21 cellular contexts compared by ENCODE assay signal in genomic region chr11:88623536-88623935, GRCh38.
"Had no signal": no experiment of that assay in that cellular context is flagged by ENCODE, and none has a peak within 500 bp of the region (broad histone marks: within the 10 kb centered on the region; RNA-seq: fewer than 3 reads in every experiment).

No MANE protein-coding gene starts in this region.

- H3K27ac ChIP-seq: breast epithelium, lower lobe of right lung, neural progenitor cell, spleen, testis, transverse colon, VCaP had no signal

- H2AFZ ChIP-seq: neural progenitor cell had no signal

- H3K36me3 ChIP-seq: breast epithelium, lower lobe of right lung, neural progenitor cell, spleen, transverse colon had no signal

- H3K4me3 ChIP-seq: breast epithelium, lower lobe of right lung, neural progenitor cell, spleen, testis, transverse colon had no signal

- H3K9ac ChIP-seq: neural progenitor cell had no signal

- DNase-seq: activated CD4-positive, alpha-beta T cell treated with anti-CD3 and anti-CD28 coated beads for 4 hours; activated CD4-positive, alpha-beta T cell treated with anti-CD3 and anti-CD28 coated beads, Interleukin-2, amount 50 U/mL, for 4 hours; activated naive CD4-positive, alpha-beta T cell treated with Interleukin-2 at 50 U/mL for 16 hours; activated T-cell treated with anti-CD3 and anti-CD28 coated beads for 4 hours; activated T-cell treated with anti-CD3 and anti-CD28 coated beads, Interleukin-2, amount 50 U/mL, for 72 hours; anterior cingulate cortex; central memory CD4-positive, alpha-beta T cell; effector CD8-positive, alpha-beta T cell; kidney glomerular epithelial cell; lower lobe of right lung; mesenchymal stem cell; natural killer cell; right cardiac atrium; spleen; stimulated activated naive CD8-positive, alpha-beta T cell treated with anti-CD3 and anti-CD28 coated beads, Interleukin-15, Interleukin-2, amounts not matched to agents 100 U/mL and 50 U/mL, for 24 hours; T-helper 9 cell; testis; transverse colon had no signal

- H3K4me1 ChIP-seq: breast epithelium, lower lobe of right lung, neural progenitor cell, spleen, testis, transverse colon had no signal

- H3K4me2 ChIP-seq: neural progenitor cell had no signal

- H3K9me3 ChIP-seq: breast epithelium, lower lobe of right lung, spleen, testis, transverse colon had no signal

- H3K27me3 ChIP-seq: breast epithelium, neural progenitor cell, spleen, testis, transverse colon had no signal
